ENCODE assay signal across 11 cellular contexts in genomic region chr6:44052419-44053011, GRCh38.
DNase-seq lines count a peak whose midpoint lies in the region; ATAC-seq lines count a peak whose summit lies in the region.
"Had no signal": no experiment of that assay in that cellular context is flagged by ENCODE, and none has a peak within 500 bp of the region (broad histone marks: within the 10 kb centered on the region; RNA-seq: fewer than 3 reads in every experiment).

No MANE protein-coding gene starts in this region.

- intact Hi-C loops in right cardiac atrium (cut with DNase I) = no loop called here

- H3K4me3 ChIP-seq in H7 (ENCODE audit: insufficient read depth, low read depth, low read length) (no peak overlapping the region), right cardiac atrium (ENCODE audit: low read length) (no peak overlapping the region)

- 48% methylated on average over 4 of the region's 4 CpGs for WGBS in right cardiac atrium

- H3K27ac ChIP-seq in right cardiac atrium (ENCODE audit: low read length) = peak overlapping the region; percentile 61
- H3K27ac ChIP-seq: VCaP had no signal

- no peaks in the 10 kb centered on the region for H3K36me3 Mint-ChIP-seq in stimulated activated effector memory CD8-positive, alpha-beta T cell treated with anti-CD3 and anti-CD28 coated beads, Interleukin-12 subunit alpha, Interleukin-12 subunit beta, amount 100 ng/mL, for 72 hours

- peak; percentile 36 to 61 for ATAC-seq in right cardiac atrium
- peak; percentile 39 for ATAC-seq in stimulated activated effector memory CD8-positive, alpha-beta T cell treated with anti-CD3 and anti-CD28 coated beads, Interleukin-12 subunit alpha, Interleukin-12 subunit beta, amount 100 ng/mL, for 72 hours
- no peak for ATAC-seq in HG02642 (IDR thresholded peaks at IDR 0.05; ENCODE audit: poor library complexity, unreplicated experiment)

- H3K4me3 Mint-ChIP-seq in stimulated activated effector memory CD8-positive, alpha-beta T cell treated with anti-CD3 and anti-CD28 coated beads, Interleukin-12 subunit alpha, Interleukin-12 subunit beta, amount 100 ng/mL, for 72 hours = no peak overlapping the region
- H3K4me3 Mint-ChIP-seq: central memory CD8-positive, alpha-beta T cell had no signal

- H3K9me3 ChIP-seq in right cardiac atrium (ENCODE audit: control insufficient read depth, low read length) = no peaks in the 10 kb centered on the region

- H3K27ac Mint-ChIP-seq in stimulated activated effector memory CD8-positive, alpha-beta T cell treated with anti-CD3 and anti-CD28 coated beads, Interleukin-12 subunit alpha, Interleukin-12 subunit beta, amount 100 ng/mL, for 72 hours = no peak overlapping the region

- H3K4me1 ChIP-seq in right cardiac atrium (ENCODE audit: control insufficient read depth, insufficient read depth, low read length) = peaks cover 15% of the 10 kb centered on the region

- no peaks in the 10 kb centered on the region for H3K9me3 Mint-ChIP-seq in stimulated activated effector memory CD8-positive, alpha-beta T cell treated with anti-CD3 and anti-CD28 coated beads, Interleukin-12 subunit alpha, Interleukin-12 subunit beta, amount 100 ng/mL, for 72 hours
- H3K9me3 Mint-ChIP-seq: central memory CD8-positive, alpha-beta T cell had no signal

- H3K27me3 ChIP-seq in H7 (ENCODE audit: control insufficient read depth, insufficient read depth, low read length) (no peaks in the 10 kb centered on the region), right cardiac atrium (ENCODE audit: control insufficient read depth, insufficient read depth) (no peaks in the 10 kb centered on the region)

- H3K4me1 Mint-ChIP-seq in stimulated activated effector memory CD8-positive, alpha-beta T cell treated with anti-CD3 and anti-CD28 coated beads, Interleukin-12 subunit alpha, Interleukin-12 subunit beta, amount 100 ng/mL, for 72 hours = peaks cover 7% of the 10 kb centered on the region
- H3K4me1 Mint-ChIP-seq: central memory CD8-positive, alpha-beta T cell had no signal

- H3K36me3 ChIP-seq in H7 (replicated peaks; ENCODE audit: control insufficient read depth, insufficient read depth, low read length) = no peaks in the 10 kb centered on the region

- DNase-seq in H7 (peak; percentile 90), astrocyte of the hippocampus (ENCODE audit: low read depth, low spot score) (peak; percentile 63), right cardiac atrium (peak; percentile 43 to 63 (median 63)), GM19240 (ENCODE audit: insufficient read length, low spot score) (no peak), DMS53 (lab: John Stamatoyannopoulos, UW) (no peak)
- no peak for DNase-seq in stimulated activated effector memory CD8-positive, alpha-beta T cell treated with anti-CD3 and anti-CD28 coated beads, Interleukin-12 subunit alpha, Interleukin-12 subunit beta, amount 100 ng/mL, for 72 hours (ENCODE audit: low spot score in 2 of 2)
- DNase-seq in stimulated activated CD4-positive, alpha-beta T cell treated with anti-CD3 and anti-CD28 coated beads, Interleukin-12 subunit alpha, Interleukin-12 subunit beta, amount 100 ng/mL, for 4 hours = no peak
- DNase-seq: NCI-H1694 had no signal

Comparison
In these comparisons a context has a peak if more than half of its experiments do, and no peak if none do; other contexts are left out.
1. DNase-seq: peak in H7 (single experiment), astrocyte of the hippocampus (single experiment) and right cardiac atrium (3 of 3); none in stimulated activated effector memory CD8-positive, alpha-beta T cell treated with anti-CD3 and anti-CD28 coated beads, Interleukin-12 subunit alpha, Interleukin-12 subunit beta, amount 100 ng/mL, for 72 hours (0 of 2), GM19240 (single experiment), DMS53 (single experiment) and stimulated activated CD4-positive, alpha-beta T cell treated with anti-CD3 and anti-CD28 coated beads, Interleukin-12 subunit alpha, Interleukin-12 subunit beta, amount 100 ng/mL, for 4 hours (single experiment).